In genomic region chr4:57605374-57605773, GRCh38 we compare ENCODE assay signal across 22 cellular contexts.
"Had no signal": no experiment of that assay in that cellular context is flagged by ENCODE, and none has a peak within 500 bp of the region (broad histone marks: within the 10 kb centered on the region; RNA-seq: fewer than 3 reads in every experiment).

No MANE protein-coding gene starts in this region.

- DNase-seq: colonic mucosa; dermis blood vessel endothelial cell; esophagus squamous epithelium; foreskin fibroblast; glutamatergic neuron; islet precursor cell; left ventricle myocardium inferior; lower lobe of right lung; midbrain; nucleus accumbens; pancreas; stimulated activated CD4-positive, alpha-beta T cell treated with anti-CD3 and anti-CD28 coated beads, Interleukin-2, amount 100 ng/mL, for 24 hours; stimulated activated CD4-positive, alpha-beta T cell treated with anti-CD3 and anti-CD28 coated beads, Interleukin-4, amount 100 ng/mL, for 4 hours; stimulated activated naive B cell treated with anti-CD40 and anti-IgM and Interleukin-4, amounts not matched to agents 10 μg/mL and 1 μg/mL and 100 μg/mL, for 72 hours; stomach; substantia nigra; transverse colon had no signal

- H3K27ac ChIP-seq: colonic mucosa, esophagus squamous epithelium, gastroesophageal sphincter, left ventricle myocardium inferior, lower lobe of right lung, pancreas, stomach, thoracic aorta, transverse colon had no signal

- H3K27me3 Mint-ChIP-seq: memory B cell; natural killer cell treated with Interleukin-12 subunit alpha and Interleukin-12 subunit beta and Interleukin-15 and Interleukin-18, amount 100 ng/mL, for 72 hours; progenitor cell of endocrine pancreas; stimulated activated naive B cell treated with anti-CD40 and anti-IgM and Interleukin-4, amounts not matched to agents 10 μg/mL and 1 μg/mL and 100 μg/mL, for 72 hours had no signal

- H3K4me3 Mint-ChIP-seq: memory B cell; natural killer cell treated with Interleukin-12 subunit alpha and Interleukin-12 subunit beta and Interleukin-15 and Interleukin-18, amount 100 ng/mL, for 72 hours; stimulated activated naive B cell treated with anti-CD40 and anti-IgM and Interleukin-4, amounts not matched to agents 10 μg/mL and 1 μg/mL and 100 μg/mL, for 72 hours had no signal

- H3K4me3 ChIP-seq: colonic mucosa, esophagus squamous epithelium, gastroesophageal sphincter, left ventricle myocardium inferior, lower lobe of right lung, pancreas, stomach, thoracic aorta, transverse colon had no signal

- H3K9me3 ChIP-seq: colonic mucosa, esophagus squamous epithelium, gastroesophageal sphincter, left ventricle myocardium inferior, lower lobe of right lung, pancreas, stomach, thoracic aorta, transverse colon had no signal

- H3K27me3 ChIP-seq: colonic mucosa, esophagus squamous epithelium, gastroesophageal sphincter, pancreas, stomach, transverse colon had no signal

- H3K36me3 Mint-ChIP-seq: memory B cell; natural killer cell treated with Interleukin-12 subunit alpha and Interleukin-12 subunit beta and Interleukin-15 and Interleukin-18, amount 100 ng/mL, for 72 hours; stimulated activated naive B cell treated with anti-CD40 and anti-IgM and Interleukin-4, amounts not matched to agents 10 μg/mL and 1 μg/mL and 100 μg/mL, for 72 hours had no signal

- H3K4me1 Mint-ChIP-seq: memory B cell; stimulated activated naive B cell treated with anti-CD40 and anti-IgM and Interleukin-4, amounts not matched to agents 10 μg/mL and 1 μg/mL and 100 μg/mL, for 72 hours had no signal

- H3K27ac Mint-ChIP-seq: memory B cell; natural killer cell treated with Interleukin-12 subunit alpha and Interleukin-12 subunit beta and Interleukin-15 and Interleukin-18, amount 100 ng/mL, for 72 hours; progenitor cell of endocrine pancreas; stimulated activated naive B cell treated with anti-CD40 and anti-IgM and Interleukin-4, amounts not matched to agents 10 μg/mL and 1 μg/mL and 100 μg/mL, for 72 hours had no signal

- H3K36me3 ChIP-seq: colonic mucosa, esophagus squamous epithelium, gastroesophageal sphincter, left ventricle myocardium inferior, lower lobe of right lung, pancreas, stomach, thoracic aorta, transverse colon had no signal

- H3K4me1 ChIP-seq: colonic mucosa, esophagus squamous epithelium, gastroesophageal sphincter, left ventricle myocardium inferior, lower lobe of right lung, pancreas, stomach, transverse colon had no signal
